ENCODE assay signal across 9 cellular contexts in genomic region chr9:83537331-83538171, GRCh38. TPM values are rescaled to one million over a fixed set of nuclear protein-coding genes. Genes with fewer than 3 reads are reported as not detected.
DNase-seq lines count a peak whose midpoint lies in the region; ATAC-seq, FAIRE-seq and TF ChIP-seq lines count a peak whose summit lies in the region.
"Had no signal": no experiment of that assay in that cellular context is flagged by ENCODE, and none has a peak within 500 bp of the region (broad histone marks: within the 10 kb centered on the region; RNA-seq: fewer than 3 reads in every experiment).

No MANE protein-coding gene starts in this region.

- H3K27me3 Mint-ChIP-seq in nephron (ENCODE audit: low read depth): peaks cover 53% of the 10 kb centered on the region
- peaks cover 25% of the 10 kb centered on the region for H3K27me3 Mint-ChIP-seq in activated T-cell treated with anti-CD3 and anti-CD28 coated beads, Interleukin-2, amount 50 U/mL, for 72 hours (ENCODE audit: low read depth)

- TF ChIP-seq RAD21 in A549 (conservative IDR thresholded peaks at IDR 0.05 in 1 of 2, IDR thresholded peaks at IDR 0.05 in 1 of 2): no peak

- no peaks in the 10 kb centered on the region for H3K9me3 ChIP-seq in A549
- H3K9me3 ChIP-seq in esophagus muscularis mucosa: no peaks in the 10 kb centered on the region

- TF ChIP-seq EP300 in A549 (IDR thresholded peaks at IDR 0.05) (no peak), esophagus muscularis mucosa (IDR thresholded peaks at IDR 0.05) (no peak)

- FAIRE-seq in A549 (lab: Jason Lieb, UNC): no peak
- FAIRE-seq: islet of Langerhans had no signal

- H3K9me3 Mint-ChIP-seq in nephron: no peaks in the 10 kb centered on the region
- H3K9me3 Mint-ChIP-seq in activated T-cell treated with anti-CD3 and anti-CD28 coated beads, Interleukin-2, amount 50 U/mL, for 72 hours: no peaks in the 10 kb centered on the region

- intact Hi-C loops in esophagus muscularis mucosa (cut with DNase I): no loop called here

- H3K79me2 ChIP-seq in KMS-11 (ENCODE audit: insufficient read depth, low read depth): no peaks in the 10 kb centered on the region

- no peak overlapping the region for H3K9ac ChIP-seq in KMS-11

- peaks cover 5% of the 10 kb centered on the region; the same call in 2 of the 3 replicates for H3K4me1 ChIP-seq in A549
- H3K4me1 ChIP-seq in KMS-11 (ENCODE audit: low read depth, poor library complexity, severe bottlenecking): no peaks in the 10 kb centered on the region
- H3K4me1 ChIP-seq in esophagus muscularis mucosa: peaks cover 10 to 24% (median 24%) of the 10 kb centered on the region in 4 donors

- H3K27me3 ChIP-seq in KMS-11 (ENCODE audit: insufficient read depth, low read depth) (no peaks in the 10 kb centered on the region), esophagus muscularis mucosa (peaks cover 4 to 26% (median 5%) of the 10 kb centered on the region in 4 donors)

- DNase-seq in A549 (ENCODE audit: low read depth in 1 of 2, low spot score in 1 of 2) (peak in 1 of 2 experiments; percentile 7), esophagus muscularis mucosa (ENCODE audit: extremely low spot score) (no peak)
- no peak for DNase-seq in activated T-cell treated with anti-CD3 and anti-CD28 coated beads, Interleukin-2, amount 50 U/mL, for 72 hours
- DNase-seq in activated CD4-positive, alpha-beta T cell treated with anti-CD3 and anti-CD28 coated beads, Interleukin-2, amount 50 U/mL, for 4 hours: no peak

- peak overlapping the region; percentile 76 to 85 (median 77) for H3K4me3 Mint-ChIP-seq in nephron
- H3K4me3 Mint-ChIP-seq in activated T-cell treated with anti-CD3 and anti-CD28 coated beads, Interleukin-2, amount 50 U/mL, for 72 hours: peak overlapping the region in 1 of 2 donors; percentile 33

- peak overlapping the region; percentile 26 for H2AFZ ChIP-seq in KMS-11 (ENCODE audit: low read depth)

- H3K4me1 Mint-ChIP-seq in nephron: peaks cover 21% of the 10 kb centered on the region
- H3K4me1 Mint-ChIP-seq in activated T-cell treated with anti-CD3 and anti-CD28 coated beads, Interleukin-2, amount 50 U/mL, for 72 hours (ENCODE audit: low read depth): no peaks in the 10 kb centered on the region

- H3K4me2 ChIP-seq in A549 (peak overlapping the region; percentile 99), KMS-11 (no peak overlapping the region)

- peak overlapping the region; percentile 81 to 85 for H3K27ac ChIP-seq in A549
- H3K27ac ChIP-seq in KMS-11: no peak overlapping the region
- H3K27ac ChIP-seq in esophagus muscularis mucosa (replicated peaks in 1 of 4): peak overlapping the region; percentile 67 to 79 (median 74)

- no peaks in the 10 kb centered on the region for H4K20me1 ChIP-seq in KMS-11 (ENCODE audit: insufficient read depth)

- H3K36me3 Mint-ChIP-seq in nephron (ENCODE audit: low read depth): no peaks in the 10 kb centered on the region
- no peaks in the 10 kb centered on the region for H3K36me3 Mint-ChIP-seq in activated T-cell treated with anti-CD3 and anti-CD28 coated beads, Interleukin-2, amount 50 U/mL, for 72 hours (ENCODE audit: insufficient read depth in 2 of 2)

- ATAC-seq in A549: peak; percentile 19 to 27; a peak in 3 of 6 replicates
- no peak for ATAC-seq in GM18867 (IDR thresholded peaks at IDR 0.05; ENCODE audit: unreplicated experiment)
- ATAC-seq in activated T-cell treated with anti-CD3 and anti-CD28 coated beads, Interleukin-2, amount 50 U/mL, for 72 hours (replicated peaks in 1 of 2): no peak
- no peak for ATAC-seq in HG02852 (IDR thresholded peaks at IDR 0.05; ENCODE audit: unreplicated experiment)

- H3K4me3 ChIP-seq in A549: peak overlapping the region; percentile 83
- H3K4me3 ChIP-seq in KMS-11 (IDR thresholded peaks at IDR 0.05; ENCODE audit: insufficient read depth, low read depth, low read length): no peak overlapping the region
- peak overlapping the region; percentile 60 to 62 (median 60) for H3K4me3 ChIP-seq in esophagus muscularis mucosa

- no peak for TF ChIP-seq CTCF in A549 (IDR thresholded peaks at IDR 0.05)
- TF ChIP-seq CTCF in KMS-11 (conservative IDR thresholded peaks at IDR 0.05; ENCODE audit: low read depth, low read length): no peak
- no peak for TF ChIP-seq CTCF in esophagus muscularis mucosa (IDR thresholded peaks at IDR 0.05)
- TF ChIP-seq CTCF in nephron (IDR thresholded peaks at IDR 0.05; ENCODE audit: unreplicated experiment in 3 of 3): no peak

- H3K36me3 ChIP-seq in KMS-11 (ENCODE audit: insufficient read depth) (no peaks in the 10 kb centered on the region), esophagus muscularis mucosa (no peaks in the 10 kb centered on the region)

- POLR2A ChIA-PET in A549 (lab: Yijun Ruan, JAX): interaction anchor here (0.6 kb wide), 1 partner anchor 113 kb away, joined by 4 read pairs; no protein-coding TSS in a partner anchor

- no peak for TF ChIP-seq POLR2A in A549 (IDR thresholded peaks at IDR 0.05; ENCODE audit: low read length)
- no peak for TF ChIP-seq POLR2A in esophagus muscularis mucosa (IDR thresholded peaks at IDR 0.05; ENCODE audit: low read depth)

- peak overlapping the region in 2 of 3 experiments; percentile 1 to 53 for H3K27ac Mint-ChIP-seq in nephron
- H3K27ac Mint-ChIP-seq in activated T-cell treated with anti-CD3 and anti-CD28 coated beads, Interleukin-2, amount 50 U/mL, for 72 hours: no peak overlapping the region

- CTCF ChIA-PET in A549 (lab: Yijun Ruan, JAX): interaction anchor here (0.7 to 2.7 kb wide), 9 partner anchors 9 to 383 kb away, joined by 3 to 12 read pairs (median 3); no protein-coding TSS in a partner anchor

- WGBS in A549 (ENCODE audit: missing lambda C conversion rate): 20% methylated on average over 36 of the region's 63 CpGs
- 4% methylated on average over 30 of the region's 63 CpGs for WGBS in esophagus muscularis mucosa

TF ChIP-seq in A549, 52 proteins besides CTCF, POLR2A, EP300 and RAD21:
- TF ChIP-seq E2F6 (IDR thresholded peaks at IDR 0.05; ENCODE audit: borderline replicate concordance, low read depth): peak; percentile 8; the same call in 1 of the 2 replicates
- TF ChIP-seq MAX (IDR thresholded peaks at IDR 0.05): peak; percentile 33; the same call in 1 of the 2 replicates
- no peak for TF ChIP-seq TP53 (CRISPR knock-in tag; IDR thresholded peaks at IDR 0.05)

RNA-seq across cellular contexts. Expression of gene FRMD3, which starts 0.7 kb away (rescaled TPM):
- polyA plus RNA-seq in A549 (2011; rRNA removed) (1.7 and 2.2 TPM in 2 replicates), A549 (2017; fragmentation: RNase III; extraction: RNeasy Plus Mini Kit Qiagen cat#74134 plus additional on column Dnase treatment) (3.0 to 3.3 TPM (median 3.2 TPM) in 3 replicates)
- polyA plus RNA-seq in A549 (2012; cell fraction: cytosol; rRNA removed): 0.30 and 0.34 TPM in 2 replicates
- polyA plus RNA-seq in A549 (2012; cell fraction: nucleus; rRNA removed): 0.67 and 1.1 TPM in 2 replicates
- 2.0 and 3.1 TPM in 2 replicates for polyA minus RNA-seq in A549 (2011; rRNA and poly(A)+ RNA removed)
- total RNA-seq in esophagus muscularis mucosa: 10 to 100 TPM in 3 of 4 donors, 1 to 10 TPM in 1; 7.9 to 13.4 (median 11.8) TPM
- total RNA-seq in activated T-cell treated with anti-CD3 and anti-CD28 coated beads, Interleukin-2, amount 50 U/mL, for 72 hours: under 1 TPM; 0.38 to 0.46 TPM

Comparison
In these comparisons a context has a peak if more than half of its experiments do, and no peak if none do; other contexts are left out.
1. ATAC-seq: peak in A549 (2 of 2); none in GM18867 (single experiment), activated T-cell treated with anti-CD3 and anti-CD28 coated beads, Interleukin-2, amount 50 U/mL, for 72 hours (0 of 2) and HG02852 (single experiment).
2. RNA of gene FRMD3, which starts 0.7 kb away (total RNA-seq): 7.9 to 13.4 TPM in esophagus muscularis mucosa; 0.38 to 0.46 TPM in activated T-cell treated with anti-CD3 and anti-CD28 coated beads, Interleukin-2, amount 50 U/mL, for 72 hours; every median in the first group is over 4 times any median in the second.